7 cellular contexts compared by ENCODE assay signal in the genomic region with DNA sequence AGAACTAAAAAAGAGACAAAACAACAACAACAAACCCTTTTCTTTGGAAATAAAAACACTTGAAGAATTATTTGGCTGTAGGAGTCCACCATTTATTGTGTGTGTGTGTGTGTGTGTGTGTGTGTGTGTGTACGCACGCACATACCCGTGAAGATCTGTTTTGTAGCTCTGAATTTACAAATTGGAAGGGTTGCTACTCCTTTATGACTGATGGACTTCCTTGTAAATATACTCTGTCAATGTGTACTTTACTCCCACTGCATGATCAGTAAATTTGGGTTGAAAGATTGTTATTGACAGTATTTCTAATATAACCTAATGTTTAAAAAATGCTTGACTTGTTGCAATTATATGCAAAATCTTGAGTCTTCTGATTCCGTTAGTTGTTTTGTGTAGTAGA.
"Had no signal": no experiment of that assay in that cellular context is flagged by ENCODE, and none has a peak within 500 bp of the region (broad histone marks: within the 10 kb centered on the region; RNA-seq: fewer than 3 reads in every experiment).

No MANE protein-coding gene starts in this region.

- H3K4me2 ChIP-seq: KMS-11 had no signal

- FAIRE-seq: HTR-8/SVneo, K562 had no signal

- DNase-seq: IMR-90, KBM-7, KG1 had no signal

- H3K9ac ChIP-seq: KMS-11 had no signal

- H3K27ac ChIP-seq: HL-60, KMS-11 had no signal

- ATAC-seq: K562 had no signal

- H3K4me3 ChIP-seq: K562 had no signal
